ENCODE assay signal across 11 cellular contexts in the genomic region with DNA sequence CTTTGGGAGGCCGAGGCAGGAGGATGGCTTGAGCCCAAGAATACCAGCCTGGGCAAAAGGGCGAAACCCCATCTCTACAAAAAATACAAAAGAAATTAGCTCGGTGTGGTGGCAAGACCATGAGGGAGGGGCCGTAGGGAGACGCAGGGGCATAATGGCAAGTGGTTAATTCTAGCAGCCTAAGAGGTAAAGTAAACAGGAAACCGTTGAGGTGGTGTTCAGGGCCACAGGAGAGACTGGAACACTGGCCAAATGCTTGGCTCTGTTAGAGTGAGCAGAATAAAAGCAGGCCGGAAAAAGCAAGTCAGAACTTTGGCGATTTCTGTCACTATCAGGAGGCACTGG.
A peak's percentile ranks its signal among the peaks of the same experiment; 100 is the strongest.
DNase-seq lines count a peak whose midpoint lies in the region; ATAC-seq and TF ChIP-seq lines count a peak whose summit lies in the region.
"Had no signal": no experiment of that assay in that cellular context is flagged by ENCODE, and none has a peak within 500 bp of the region (broad histone marks: within the 10 kb centered on the region; RNA-seq: fewer than 3 reads in every experiment).

No MANE protein-coding gene starts in this region.

- POLR2A ChIA-PET in activated CD4-positive, alpha-beta memory T cell treated with anti-CD3 and anti-CD28 coated beads for 36 hours (lab: Charles Lee), result no interaction called here

- no peaks in the 10 kb centered on the region for H3K9me3 Mint-ChIP-seq in activated naive CD4-positive, alpha-beta T cell treated with anti-CD3 and anti-CD28 coated beads, Interleukin-2, amount 10 ng/mL, durations not matched to agents 7 days and 5 days
- no peaks in the 10 kb centered on the region for H3K9me3 Mint-ChIP-seq in activated naive CD4-positive, alpha-beta T cell treated with anti-CD3 and anti-CD28 coated beads for 36 hours
- H3K9me3 Mint-ChIP-seq in glutamatergic neuron (ENCODE audit: unreplicated experiment) (peaks cover 3% of the 10 kb centered on the region), osteocyte (ENCODE audit: unreplicated experiment) (no peaks in the 10 kb centered on the region)
- no peaks in the 10 kb centered on the region for H3K9me3 Mint-ChIP-seq in activated CD4-positive, alpha-beta memory T cell treated with anti-CD3 and anti-CD28 coated beads for 36 hours
- H3K9me3 Mint-ChIP-seq: activated T-helper 1 cell treated with anti-CD3 and anti-CD28 coated beads, Interleukin-12 subunit alpha, Interleukin-12 subunit beta, Interleukin-2, Interleukin-4 antibody, amounts not matched to agents 30 ng/mL and 10 ng/mL and 1 ng/mL, durations not matched to agents 14 hours and 24 hours and 36 hours had no signal

- no peak overlapping the region for H3K4me3 ChIP-seq in SJSA1

- peak overlapping the region; percentile 86 for H3K27ac ChIP-seq in SJSA1
- H3K27ac ChIP-seq: neutrophil had no signal

- no peaks in the 10 kb centered on the region for H3K4me1 Mint-ChIP-seq in activated naive CD4-positive, alpha-beta T cell treated with anti-CD3 and anti-CD28 coated beads, Interleukin-2, amount 10 ng/mL, durations not matched to agents 7 days and 5 days
- H3K4me1 Mint-ChIP-seq in activated naive CD4-positive, alpha-beta T cell treated with anti-CD3 and anti-CD28 coated beads for 36 hours (ENCODE audit: low read depth), result no peaks in the 10 kb centered on the region
- H3K4me1 Mint-ChIP-seq in glutamatergic neuron (ENCODE audit: low read depth, unreplicated experiment) (peaks cover 5% of the 10 kb centered on the region), osteocyte (ENCODE audit: unreplicated experiment) (peaks cover 25% of the 10 kb centered on the region)
- H3K4me1 Mint-ChIP-seq in activated CD4-positive, alpha-beta memory T cell treated with anti-CD3 and anti-CD28 coated beads for 36 hours (ENCODE audit: low read depth), result no peaks in the 10 kb centered on the region

- H3K36me3 Mint-ChIP-seq in activated naive CD4-positive, alpha-beta T cell treated with anti-CD3 and anti-CD28 coated beads, Interleukin-2, amount 10 ng/mL, durations not matched to agents 7 days and 5 days, result no peaks in the 10 kb centered on the region
- no peaks in the 10 kb centered on the region for H3K36me3 Mint-ChIP-seq in activated naive CD4-positive, alpha-beta T cell treated with anti-CD3 and anti-CD28 coated beads for 36 hours (ENCODE audit: low read depth)
- H3K36me3 Mint-ChIP-seq in glutamatergic neuron (ENCODE audit: unreplicated experiment) (no peaks in the 10 kb centered on the region), osteocyte (ENCODE audit: unreplicated experiment) (no peaks in the 10 kb centered on the region)
- no peaks in the 10 kb centered on the region for H3K36me3 Mint-ChIP-seq in activated CD4-positive, alpha-beta memory T cell treated with anti-CD3 and anti-CD28 coated beads for 36 hours

- no peaks in the 10 kb centered on the region for H3K9me3 ChIP-seq in SJSA1 (replicated peaks)
- H3K9me3 ChIP-seq: neutrophil had no signal

- ATAC-seq in GM19463 (IDR thresholded peaks at IDR 0.05; ENCODE audit: unreplicated experiment), result no peak

- no peak overlapping the region for H3K27ac Mint-ChIP-seq in activated naive CD4-positive, alpha-beta T cell treated with anti-CD3 and anti-CD28 coated beads, Interleukin-2, amount 10 ng/mL, durations not matched to agents 7 days and 5 days
- H3K27ac Mint-ChIP-seq in activated naive CD4-positive, alpha-beta T cell treated with anti-CD3 and anti-CD28 coated beads for 36 hours, result no peak overlapping the region
- H3K27ac Mint-ChIP-seq in glutamatergic neuron (ENCODE audit: unreplicated experiment) (no peak overlapping the region), osteocyte (ENCODE audit: unreplicated experiment) (no peak overlapping the region)
- H3K27ac Mint-ChIP-seq in activated CD4-positive, alpha-beta memory T cell treated with anti-CD3 and anti-CD28 coated beads for 36 hours, result no peak overlapping the region
- H3K27ac Mint-ChIP-seq: activated T-helper 1 cell treated with anti-CD3 and anti-CD28 coated beads, Interleukin-12 subunit alpha, Interleukin-12 subunit beta, Interleukin-2, Interleukin-4 antibody, amounts not matched to agents 30 ng/mL and 10 ng/mL and 1 ng/mL, durations not matched to agents 14 hours and 24 hours and 36 hours had no signal

- H3K27me3 Mint-ChIP-seq in activated naive CD4-positive, alpha-beta T cell treated with anti-CD3 and anti-CD28 coated beads, Interleukin-2, amount 10 ng/mL, durations not matched to agents 7 days and 5 days, result peaks cover 37% of the 10 kb centered on the region
- peaks cover 16% of the 10 kb centered on the region for H3K27me3 Mint-ChIP-seq in activated naive CD4-positive, alpha-beta T cell treated with anti-CD3 and anti-CD28 coated beads for 36 hours (ENCODE audit: low read depth)
- H3K27me3 Mint-ChIP-seq in glutamatergic neuron (ENCODE audit: unreplicated experiment), result peaks cover 9% of the 10 kb centered on the region
- no peaks in the 10 kb centered on the region for H3K27me3 Mint-ChIP-seq in osteocyte (ENCODE audit: unreplicated experiment)
- H3K27me3 Mint-ChIP-seq in activated CD4-positive, alpha-beta memory T cell treated with anti-CD3 and anti-CD28 coated beads for 36 hours, result peaks cover 14% of the 10 kb centered on the region

- peaks cover 70% of the 10 kb centered on the region for H3K4me1 ChIP-seq in SJSA1 (replicated peaks)

- CTCF ChIA-PET in activated naive CD4-positive, alpha-beta T cell treated with anti-CD3 and anti-CD28 coated beads, Interleukin-2, amount 10 ng/mL, durations not matched to agents 7 days and 5 days (lab: Charles Lee), result no interaction called here
- CTCF ChIA-PET in activated naive CD4-positive, alpha-beta T cell treated with anti-CD3 and anti-CD28 coated beads for 36 hours (lab: Charles Lee), result no interaction called here
- CTCF ChIA-PET in activated CD4-positive, alpha-beta memory T cell treated with anti-CD3 and anti-CD28 coated beads for 36 hours (lab: Charles Lee), result no interaction called here

- peak; percentile 11 for DNase-seq in activated naive CD4-positive, alpha-beta T cell treated with anti-CD3 and anti-CD28 coated beads, Interleukin-2, amount 10 ng/mL, durations not matched to agents 7 days and 5 days
- DNase-seq in activated naive CD4-positive, alpha-beta T cell treated with anti-CD3 and anti-CD28 coated beads for 36 hours, result no peak
- DNase-seq in SJSA1 (ENCODE audit: low read depth in 1 of 2, low spot score in 2 of 2) (peak in 1 of 2 experiments; percentile 71), kidney tubule cell (ENCODE audit: low spot score) (peak; percentile 81), glutamatergic neuron (no peak), osteocyte (ENCODE audit: extremely low spot score, unreplicated experiment) (no peak)
- DNase-seq in activated CD4-positive, alpha-beta memory T cell treated with anti-CD3 and anti-CD28 coated beads for 36 hours, result no peak
- DNase-seq: GDM1 had no signal

- H3K27me3 ChIP-seq in SJSA1 (replicated peaks), result no peaks in the 10 kb centered on the region

- intact Hi-C loops in activated naive CD4-positive, alpha-beta T cell treated with anti-CD3 and anti-CD28 coated beads for 36 hours (cut with micrococcal nuclease), result no loop called here
- intact Hi-C loops in activated CD4-positive, alpha-beta memory T cell treated with anti-CD3 and anti-CD28 coated beads for 36 hours (cut with micrococcal nuclease), result no loop called here

- TF ChIP-seq CTCF in glutamatergic neuron (IDR thresholded peaks at IDR 0.05; ENCODE audit: partially characterized antibody, unreplicated experiment), result no peak
- no peak for TF ChIP-seq CTCF in osteocyte (IDR thresholded peaks at IDR 0.05)

- no peak overlapping the region for H3K4me3 Mint-ChIP-seq in activated naive CD4-positive, alpha-beta T cell treated with anti-CD3 and anti-CD28 coated beads, Interleukin-2, amount 10 ng/mL, durations not matched to agents 7 days and 5 days
- H3K4me3 Mint-ChIP-seq in activated naive CD4-positive, alpha-beta T cell treated with anti-CD3 and anti-CD28 coated beads for 36 hours, result no peak overlapping the region
- H3K4me3 Mint-ChIP-seq in glutamatergic neuron (ENCODE audit: unreplicated experiment) (no peak overlapping the region), osteocyte (ENCODE audit: unreplicated experiment) (no peak overlapping the region)
- H3K4me3 Mint-ChIP-seq in activated CD4-positive, alpha-beta memory T cell treated with anti-CD3 and anti-CD28 coated beads for 36 hours, result no peak overlapping the region
- H3K4me3 Mint-ChIP-seq: activated T-helper 1 cell treated with anti-CD3 and anti-CD28 coated beads, Interleukin-12 subunit alpha, Interleukin-12 subunit beta, Interleukin-2, Interleukin-4 antibody, amounts not matched to agents 30 ng/mL and 10 ng/mL and 1 ng/mL, durations not matched to agents 14 hours and 24 hours and 36 hours had no signal

- H3K36me3 ChIP-seq in SJSA1, result no peaks in the 10 kb centered on the region
- H3K36me3 ChIP-seq: neutrophil had no signal

Comparison
In these comparisons a context has a peak if more than half of its experiments do, and no peak if none do; other contexts are left out.
1. DNase-seq: peak in activated naive CD4-positive, alpha-beta T cell treated with anti-CD3 and anti-CD28 coated beads, Interleukin-2, amount 10 ng/mL, durations not matched to agents 7 days and 5 days (single experiment) and kidney tubule cell (single experiment); none in activated naive CD4-positive, alpha-beta T cell treated with anti-CD3 and anti-CD28 coated beads for 36 hours (single experiment), glutamatergic neuron (single experiment), osteocyte (single experiment) and activated CD4-positive, alpha-beta memory T cell treated with anti-CD3 and anti-CD28 coated beads for 36 hours (single experiment).